8 cellular contexts compared by ENCODE assay signal in genomic region chr20:48827880-48828733, GRCh38. TPM values are rescaled to one million over a fixed set of nuclear protein-coding genes. Genes with fewer than 3 reads are reported as not detected.
DNase-seq lines count a peak whose midpoint lies in the region; ATAC-seq and TF ChIP-seq lines count a peak whose summit lies in the region.

Gene PREX1 (minus strand): TSS chr20:48827999. CDS start chr20:48827860, 139 bp downstream.

- peak within 1 kb of the TSS; percentile 7 for H3K4me3 ChIP-seq in epithelial cell of esophagus (ENCODE audit: low read length)

- peak; percentile 51 for ATAC-seq in HG03045 (IDR thresholded peaks at IDR 0.05; ENCODE audit: unreplicated experiment)

- DNase-seq in SIG-M5 treated with dmso at 0.1 percent for 504 hours (lab: John Stamatoyannopoulos, UW; ENCODE audit: unreplicated experiment) = peak; percentile 97
- no peak for DNase-seq in SIG-M5 (lab: John Stamatoyannopoulos, UW)
- DNase-seq in NCI-H82 (lab: John Stamatoyannopoulos, UW) = peak; percentile 91
- DNase-seq in activated CD8-positive, alpha-beta memory T cell treated with anti-CD3 and anti-CD28 coated beads, Interleukin-2, amount 50 U/mL, for 48 hours = peak; percentile 90
- peak; percentile 55 for DNase-seq in epithelial cell of esophagus (ENCODE audit: low read depth)
- peak; percentile 70 for DNase-seq in mucosa of gallbladder (ENCODE audit: low spot score)
- DNase-seq in stimulated activated CD8-positive, alpha-beta memory T cell treated with anti-CD3 and anti-CD28 coated beads, Interleukin-4, amount 100 ng/mL, for 1 hour (ENCODE audit: low read depth in 2 of 2, low spot score in 1 of 2) = peak; percentile 50 to 72

- TF ChIP-seq CTCF in epithelial cell of esophagus (IDR thresholded peaks at IDR 0.05; ENCODE audit: insufficient read depth, low read depth, low read length, missing control alignments) = no peak

RNA-seq across cellular contexts. Expression of gene PREX1, which starts in this region (rescaled TPM):
- 29.8 TPM for total RNA-seq in mucosa of gallbladder
